In genomic region chr10:46536781-46537180, GRCh38 we compare ENCODE assay signal across 2 cellular contexts.
TF ChIP-seq lines count a peak whose summit lies in the region.

No MANE protein-coding gene starts in this region.

TF ChIP-seq in HepG2, 621 proteins besides CTCF, POLR2A, EP300 and RAD21:
- TF ChIP-seq YEATS2 (CRISPR knock-in tag; IDR thresholded peaks at IDR 0.05; ENCODE audit: borderline replicate concordance) (no peak), TOPORS (CRISPR knock-in tag; IDR thresholded peaks at IDR 0.05) (no peak), ZBTB25 (CRISPR knock-in tag; IDR thresholded peaks at IDR 0.05) (no peak), HNF4G (IDR thresholded peaks at IDR 0.05; ENCODE audit: borderline replicate concordance, low read depth, low read length) (no peak), HNF4G (CRISPR knock-in tag; IDR thresholded peaks at IDR 0.05; ENCODE audit: borderline replicate concordance, low read depth) (no peak), ZNF83 (CRISPR knock-in tag; IDR thresholded peaks at IDR 0.05; ENCODE audit: borderline replicate concordance) (no peak), ZNF281 (CRISPR knock-in tag; IDR thresholded peaks at IDR 0.05; ENCODE audit: borderline replicate concordance) (no peak), ZNF629 (CRISPR knock-in tag; conservative IDR thresholded peaks at IDR 0.05) (no peak), ZNF20 (CRISPR knock-in tag; IDR thresholded peaks at IDR 0.05) (no peak), CHCHD3 (CRISPR knock-in tag; IDR thresholded peaks at IDR 0.05) (no peak), ZFP36 (IDR thresholded peaks at IDR 0.05; ENCODE audit: borderline replicate concordance, low read depth, low read length, partially characterized antibody) (no peak)
- TF ChIP-seq, protein P1, sequence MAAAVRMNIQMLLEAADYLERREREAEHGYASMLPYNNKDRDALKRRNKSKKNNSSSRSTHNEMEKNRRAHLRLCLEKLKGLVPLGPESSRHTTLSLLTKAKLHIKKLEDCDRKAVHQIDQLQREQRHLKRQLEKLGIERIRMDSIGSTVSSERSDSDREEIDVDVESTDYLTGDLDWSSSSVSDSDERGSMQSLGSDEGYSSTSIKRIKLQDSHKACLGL (CRISPR knock-in tag; IDR thresholded peaks at IDR 0.05) = no peak
- TF ChIP-seq, protein P2, sequence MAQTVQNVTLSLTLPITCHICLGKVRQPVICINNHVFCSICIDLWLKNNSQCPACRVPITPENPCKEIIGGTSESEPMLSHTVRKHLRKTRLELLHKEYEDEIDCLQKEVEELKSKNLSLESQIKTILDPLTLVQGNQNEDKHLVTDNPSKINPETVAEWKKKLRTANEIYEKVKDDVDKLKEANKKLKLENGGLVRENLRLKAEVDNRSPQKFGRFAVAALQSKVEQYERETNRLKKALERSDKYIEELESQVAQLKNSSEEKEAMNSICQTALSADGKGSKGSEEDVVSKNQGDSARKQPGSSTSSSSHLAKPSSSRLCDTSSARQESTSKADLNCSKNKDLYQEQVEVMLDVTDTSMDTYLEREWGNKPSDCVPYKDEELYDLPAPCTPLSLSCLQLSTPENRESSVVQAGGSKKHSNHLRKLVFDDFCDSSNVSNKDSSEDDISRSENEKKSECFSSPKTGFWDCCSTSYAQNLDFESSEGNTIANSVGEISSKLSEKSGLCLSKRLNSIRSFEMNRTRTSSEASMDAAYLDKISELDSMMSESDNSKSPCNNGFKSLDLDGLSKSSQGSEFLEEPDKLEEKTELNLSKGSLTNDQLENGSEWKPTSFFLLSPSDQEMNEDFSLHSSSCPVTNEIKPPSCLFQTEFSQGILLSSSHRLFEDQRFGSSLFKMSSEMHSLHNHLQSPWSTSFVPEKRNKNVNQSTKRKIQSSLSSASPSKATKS (CRISPR knock-in tag; IDR thresholded peaks at IDR 0.05) = no peak
- TF ChIP-seq, protein P3, sequence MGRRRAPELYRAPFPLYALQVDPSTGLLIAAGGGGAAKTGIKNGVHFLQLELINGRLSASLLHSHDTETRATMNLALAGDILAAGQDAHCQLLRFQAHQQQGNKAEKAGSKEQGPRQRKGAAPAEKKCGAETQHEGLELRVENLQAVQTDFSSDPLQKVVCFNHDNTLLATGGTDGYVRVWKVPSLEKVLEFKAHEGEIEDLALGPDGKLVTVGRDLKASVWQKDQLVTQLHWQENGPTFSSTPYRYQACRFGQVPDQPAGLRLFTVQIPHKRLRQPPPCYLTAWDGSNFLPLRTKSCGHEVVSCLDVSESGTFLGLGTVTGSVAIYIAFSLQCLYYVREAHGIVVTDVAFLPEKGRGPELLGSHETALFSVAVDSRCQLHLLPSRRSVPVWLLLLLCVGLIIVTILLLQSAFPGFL (CRISPR knock-in tag; IDR thresholded peaks at IDR 0.05) = no peak

TF ChIP-seq in K562, 482 proteins besides CTCF, POLR2A, EP300 and RAD21:
- peak; percentile 2 for TF ChIP-seq SP2 (IDR thresholded peaks at IDR 0.05; ENCODE audit: extremely low read depth, low read depth, low read length, poor library complexity, severe bottlenecking)
- no peak for TF ChIP-seq STAG1 (CRISPR knock-in tag; IDR thresholded peaks at IDR 0.05; ENCODE audit: borderline replicate concordance)
- TF ChIP-seq HDAC6 (IDR thresholded peaks at IDR 0.05; ENCODE audit: low read depth, low read length) = peak; percentile 55; the same call in 1 of the 2 replicates
- 0 out of 2 replicates have a peak, but pooled peaks have one; percentile 48 for TF ChIP-seq ZC3H11A (IDR thresholded peaks at IDR 0.05; ENCODE audit: low read depth, low read length)
TF ChIP-seq in K562: peak in this region for 3.
